Comparison of ENCODE assay signal across 1 cellular context in the genomic region with DNA sequence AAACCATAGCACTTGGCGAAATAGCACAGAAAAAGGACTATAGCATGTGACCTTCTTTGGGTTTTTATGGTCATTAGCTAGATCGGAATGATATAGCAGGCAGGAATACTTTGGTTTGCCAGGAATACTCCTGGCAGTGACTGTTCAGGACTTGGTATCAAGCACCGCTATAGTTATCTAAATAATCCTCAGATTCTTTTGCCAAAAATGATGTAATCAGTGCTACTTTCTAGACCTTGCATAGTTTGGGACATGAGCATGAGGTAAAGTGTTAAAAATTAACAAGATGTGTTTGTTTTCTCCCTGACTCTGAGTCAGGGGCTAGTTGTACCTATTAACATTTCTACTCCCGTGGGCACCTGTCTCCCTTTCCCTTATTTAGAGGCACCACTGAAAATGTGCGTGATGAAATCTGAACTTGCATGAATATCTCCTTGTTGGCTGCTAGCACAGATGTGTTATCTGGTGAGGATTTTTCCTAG.
TF ChIP-seq lines count a peak whose summit lies in the region.

No MANE protein-coding gene starts in this region.

TF ChIP-seq in HepG2, 621 proteins besides CTCF, POLR2A, EP300 and RAD21 (continued from another document):
- no peak; the same call in 1 of the 2 replicates for TF ChIP-seq ATF2 (CRISPR knock-in tag; IDR thresholded peaks at IDR 0.05)
- TF ChIP-seq ELF3 (CRISPR knock-in tag; IDR thresholded peaks at IDR 0.05) = peak; percentile 40; the same call in 1 of the 2 replicates
- no peak for TF ChIP-seq MTA1 (CRISPR knock-in tag; IDR thresholded peaks at IDR 0.05; ENCODE audit: borderline replicate concordance)
